Comparison of ENCODE assay signal across 1 cellular context in the genomic region with DNA sequence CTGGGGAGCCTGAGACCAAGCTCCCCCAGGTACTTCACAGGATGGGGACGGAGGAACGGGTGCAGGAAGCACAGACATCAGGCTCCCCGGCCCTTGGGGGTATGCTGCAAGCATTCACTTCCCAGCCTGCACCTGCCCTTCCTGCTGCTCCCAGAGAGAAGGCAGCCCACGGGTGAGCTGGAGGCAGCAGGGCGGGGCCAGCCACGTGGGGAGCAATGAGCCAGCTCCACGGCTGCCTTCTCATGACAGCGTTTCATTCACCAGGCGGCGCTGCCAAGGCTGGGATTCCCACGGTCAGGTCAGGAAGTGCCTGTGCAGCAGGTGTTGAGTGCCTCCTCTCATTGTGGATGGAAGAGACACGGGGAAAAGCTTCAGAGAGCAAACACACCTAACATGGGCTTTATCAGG.
TF ChIP-seq lines count a peak whose summit lies in the region.

No MANE protein-coding gene starts in this region.

TF ChIP-seq in HepG2, 621 proteins besides CTCF, POLR2A, EP300 and RAD21:
- TF ChIP-seq AGO2 (optimal IDR thresholded peaks at IDR 0.05; ENCODE audit: low read depth, low read length): peak; percentile 69
- no peak for TF ChIP-seq RBFOX2 (IDR thresholded peaks at IDR 0.05; ENCODE audit: low read depth, low read length)
- TF ChIP-seq RBM22 (optimal IDR thresholded peaks at IDR 0.05; ENCODE audit: low read length): peak; percentile 79
- peak; percentile 44; the same call in 1 of the 2 replicates for TF ChIP-seq ZBTB38 (CRISPR knock-in tag; IDR thresholded peaks at IDR 0.05)
- TF ChIP-seq SMC3 (IDR thresholded peaks at IDR 0.05; ENCODE audit: low read length): no peak
- TF ChIP-seq, protein P1, sequence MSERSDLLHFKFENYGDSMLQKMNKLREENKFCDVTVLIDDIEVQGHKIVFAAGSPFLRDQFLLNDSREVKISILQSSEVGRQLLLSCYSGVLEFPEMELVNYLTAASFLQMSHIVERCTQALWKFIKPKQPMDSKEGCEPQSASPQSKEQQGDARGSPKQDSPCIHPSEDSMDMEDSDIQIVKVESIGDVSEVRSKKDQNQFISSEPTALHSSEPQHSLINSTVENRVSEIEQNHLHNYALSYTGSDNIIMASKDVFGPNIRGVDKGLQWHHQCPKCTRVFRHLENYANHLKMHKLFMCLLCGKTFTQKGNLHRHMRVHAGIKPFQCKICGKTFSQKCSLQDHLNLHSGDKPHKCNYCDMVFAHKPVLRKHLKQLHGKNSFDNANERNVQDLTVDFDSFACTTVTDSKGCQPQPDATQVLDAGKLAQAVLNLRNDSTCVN (CRISPR knock-in tag; IDR thresholded peaks at IDR 0.05; ENCODE audit: borderline replicate concordance): no peak
